Comparison of ENCODE assay signal across 1 cellular context in genomic region chr12:50380761-50381325, GRCh38.
TF ChIP-seq lines count a peak whose summit lies in the region.

No MANE protein-coding gene starts in this region.

TF ChIP-seq in SK-N-SH, 30 proteins besides CTCF, POLR2A, EP300 and RAD21:
- TF ChIP-seq USF1 (IDR thresholded peaks at IDR 0.05; ENCODE audit: borderline replicate concordance, low read depth) (no peak), ZBTB33 (IDR thresholded peaks at IDR 0.05; ENCODE audit: borderline replicate concordance, low read depth) (no peak), NFIC (IDR thresholded peaks at IDR 0.05; ENCODE audit: borderline replicate concordance) (no peak), FOXJ3 (CRISPR knock-in tag; IDR thresholded peaks at IDR 0.05) (no peak), EZH2phosphoT487 (IDR thresholded peaks at IDR 0.05; ENCODE audit: borderline replicate concordance, low read depth) (no peak), TEAD4 (IDR thresholded peaks at IDR 0.05; ENCODE audit: borderline replicate concordance, insufficient read depth) (no peak), TCF12 (IDR thresholded peaks at IDR 0.05) (no peak), JUND (IDR thresholded peaks at IDR 0.05) (no peak), RFX5 (IDR thresholded peaks at IDR 0.05; ENCODE audit: low read length) (no peak), ELF1 (IDR thresholded peaks at IDR 0.05) (no peak), NRF1 (IDR thresholded peaks at IDR 0.05; ENCODE audit: low read depth, low read length) (no peak), MXI1 (IDR thresholded peaks at IDR 0.05; ENCODE audit: low read depth, low read length) (no peak), SIN3A (IDR thresholded peaks at IDR 0.05; ENCODE audit: borderline replicate concordance, low read depth, low read length) (no peak), FOSL2 (IDR thresholded peaks at IDR 0.05; ENCODE audit: borderline replicate concordance, low read depth) (no peak), YY1 (IDR thresholded peaks at IDR 0.05; ENCODE audit: low read depth) (no peak), IRF3 (IDR thresholded peaks at IDR 0.05; ENCODE audit: low read depth, low read length) (no peak), MEF2A (IDR thresholded peaks at IDR 0.05; ENCODE audit: borderline replicate concordance, low read depth) (no peak), PBX3 (IDR thresholded peaks at IDR 0.05) (no peak), MAX (IDR thresholded peaks at IDR 0.05; ENCODE audit: low read depth) (no peak), REST (IDR thresholded peaks at IDR 0.05; ENCODE audit: low read depth, low read length) (no peak)
